ENCODE assay signal across 20 cellular contexts in the genomic region with DNA sequence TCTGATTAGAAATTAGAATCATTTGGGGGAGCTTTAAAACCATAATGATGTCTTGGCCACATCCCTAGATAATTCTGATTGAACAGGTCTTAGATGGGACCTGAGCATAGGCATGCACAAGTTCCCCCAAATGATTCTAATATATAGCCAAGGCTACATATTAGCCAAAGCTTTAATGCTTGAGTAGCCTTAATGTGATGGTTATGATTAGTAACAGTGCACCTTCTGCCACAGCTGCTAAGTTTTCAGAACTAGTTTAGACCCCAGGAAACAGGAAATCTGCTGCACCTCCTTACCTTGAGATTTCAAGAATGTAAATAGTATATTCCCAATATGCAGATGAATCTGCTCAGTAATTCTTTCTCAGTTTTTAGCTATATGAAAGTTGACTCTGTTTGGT.
DNase-seq lines count a peak whose midpoint lies in the region; ATAC-seq and TF ChIP-seq lines count a peak whose summit lies in the region.
"Had no signal": no experiment of that assay in that cellular context is flagged by ENCODE, and none has a peak within 500 bp of the region (broad histone marks: within the 10 kb centered on the region; RNA-seq: fewer than 3 reads in every experiment).

No MANE protein-coding gene starts in this region.

- H3K27me3 Mint-ChIP-seq in nephron (ENCODE audit: low read depth) = no peaks in the 10 kb centered on the region
- H3K27me3 Mint-ChIP-seq: activated CD8-positive, alpha-beta T cell treated with anti-CD3 and anti-CD28 coated beads for 36 hours; activated naive CD8-positive, alpha-beta T cell; naive thymus-derived CD4-positive, alpha-beta T cell had no signal

- no peaks in the 10 kb centered on the region for H3K9me3 Mint-ChIP-seq in nephron
- H3K9me3 Mint-ChIP-seq: activated CD8-positive, alpha-beta T cell treated with anti-CD3 and anti-CD28 coated beads for 36 hours had no signal

- H3K27ac ChIP-seq in RWPE1 = no peak overlapping the region
- H3K27ac ChIP-seq: heart left ventricle, KMS-11, uterus had no signal

- DNase-seq in DMS53 (lab: John Stamatoyannopoulos, UW) (no peak), RWPE1 (ENCODE audit: low spot score) (no peak)
- DNase-seq: activated CD8-positive, alpha-beta T cell treated with anti-CD3 and anti-CD28 coated beads for 36 hours; activated T-cell treated with anti-CD3 and anti-CD28 coated beads, Interleukin-2, amount 50 U/mL, for 48 hours; heart left ventricle; naive thymus-derived CD4-positive, alpha-beta T cell; NCI-H2029; NCI-H524; posterior cingulate gyrus; Right ventricle myocardium superior; small intestine; stimulated activated CD4-positive, alpha-beta T cell treated with anti-CD3 and anti-CD28 coated beads, Interleukin-4, amount 100 ng/mL, for 1 hour; uterus had no signal

- no peak for TF ChIP-seq CTCF in nephron (IDR thresholded peaks at IDR 0.05; ENCODE audit: unreplicated experiment in 3 of 3)
- no peak for TF ChIP-seq CTCF in RWPE1 (conservative IDR thresholded peaks at IDR 0.05; ENCODE audit: low read depth)

- no peaks in the 10 kb centered on the region for H3K36me3 Mint-ChIP-seq in nephron (ENCODE audit: low read depth)

- POLR2A ChIA-PET in RWPE1 (lab: Yijun Ruan, JAX; ENCODE audit: low non-redundant PET) = no interaction called here

- peak overlapping the region in 2 of 3 experiments; percentile 60 to 93 for H3K27ac Mint-ChIP-seq in nephron
- H3K27ac Mint-ChIP-seq: activated CD8-positive, alpha-beta T cell treated with anti-CD3 and anti-CD28 coated beads for 36 hours; activated naive CD8-positive, alpha-beta T cell had no signal

- H3K4me1 Mint-ChIP-seq in nephron = no peaks in the 10 kb centered on the region

- ATAC-seq in GM19043 (IDR thresholded peaks at IDR 0.05; ENCODE audit: low read depth, unreplicated experiment) (peak; percentile 97), GM21786 (IDR thresholded peaks at IDR 0.05; ENCODE audit: unreplicated experiment) (peak; percentile 74), HG03378 (IDR thresholded peaks at IDR 0.05; ENCODE audit: unreplicated experiment) (peak; percentile 75), GM21367 (IDR thresholded peaks at IDR 0.05; ENCODE audit: unreplicated experiment) (no peak)
- ATAC-seq: activated CD8-positive, alpha-beta T cell treated with anti-CD3 and anti-CD28 coated beads for 36 hours; heart left ventricle; naive thymus-derived CD4-positive, alpha-beta T cell had no signal

- H3K4me3 Mint-ChIP-seq in nephron = no peak overlapping the region
- H3K4me3 Mint-ChIP-seq: activated CD8-positive, alpha-beta T cell treated with anti-CD3 and anti-CD28 coated beads for 36 hours; activated naive CD8-positive, alpha-beta T cell; naive thymus-derived CD4-positive, alpha-beta T cell had no signal

- CTCF ChIA-PET in RWPE1 (lab: Yijun Ruan, JAX) = no interaction called here
